Comparison of ENCODE assay signal across 10 cellular contexts in the genomic region with DNA sequence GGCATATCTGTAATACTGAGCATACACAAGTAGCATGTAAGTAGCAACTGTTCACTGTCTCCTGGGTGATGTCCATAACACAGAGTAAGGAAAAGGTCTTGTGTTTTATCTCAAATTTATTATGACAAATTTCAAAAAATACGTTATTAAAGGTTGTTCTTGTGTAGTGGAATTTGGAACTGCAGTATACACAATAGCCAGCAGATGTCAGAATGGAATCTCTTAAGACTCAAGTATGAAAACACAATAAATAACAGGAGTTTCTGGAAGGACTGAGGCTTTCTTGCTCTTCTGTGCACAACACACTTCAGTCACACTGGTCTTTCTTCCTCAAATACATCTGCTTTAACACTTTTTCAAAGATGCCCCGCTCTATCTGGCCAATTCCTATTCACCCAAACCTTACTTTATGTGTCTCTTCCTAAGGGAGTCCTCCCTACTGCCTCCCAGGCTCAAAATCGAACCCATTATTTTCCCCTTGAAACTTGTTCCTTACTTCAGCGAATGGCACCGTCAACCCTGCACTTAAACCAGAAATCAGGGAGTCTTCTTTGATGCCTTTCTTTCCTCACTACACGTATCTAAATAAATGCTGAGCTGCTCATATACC. TPM values are rescaled to one million over a fixed set of nuclear protein-coding genes. Genes with fewer than 3 reads are reported as not detected.
A peak's percentile ranks its signal among the peaks of the same experiment; 100 is the strongest.
DNase-seq lines count a peak whose midpoint lies in the region; ATAC-seq and TF ChIP-seq lines count a peak whose summit lies in the region.
"Had no signal": no experiment of that assay in that cellular context is flagged by ENCODE, and none has a peak within 500 bp of the region (broad histone marks: within the 10 kb centered on the region; RNA-seq: fewer than 3 reads in every experiment).

No MANE protein-coding gene starts in this region.

- H3K79me2 ChIP-seq in SU-DHL-6 (ENCODE audit: insufficient read depth, low read length): peaks cover 53% of the 10 kb centered on the region

- peak; percentile 3 for DNase-seq in DMS 273 treated with DMSO at 0.1 percent for 48 hours (lab: John Stamatoyannopoulos, UW)
- DNase-seq in HuH-7 (ENCODE audit: low spot score): peak; percentile 50
- peak; percentile 76 for DNase-seq in fibroblast of the conjunctiva (ENCODE audit: low read depth)
- DNase-seq in pons (ENCODE audit: low spot score): peak; percentile 85
- no peak for DNase-seq in omental fat pad (ENCODE audit: low spot score)
- DNase-seq: right cardiac atrium had no signal

- ATAC-seq in GM21528 (IDR thresholded peaks at IDR 0.05; ENCODE audit: low FRiP score, unreplicated experiment): no peak
- no peak for ATAC-seq in GM18858 (IDR thresholded peaks at IDR 0.05; ENCODE audit: unreplicated experiment)
- ATAC-seq in omental fat pad (ENCODE audit: low FRiP score): no peak

- H2AFZ ChIP-seq in SU-DHL-6 (ENCODE audit: low read depth, low read length, severe bottlenecking): no peak overlapping the region

- H3F3A ChIP-seq in SU-DHL-6 (ENCODE audit: insufficient read depth): peaks cover 57% of the 10 kb centered on the region

- peaks cover 7% of the 10 kb centered on the region; the same call in 1 of the 2 replicates for H4K20me1 ChIP-seq in SU-DHL-6 (ENCODE audit: low read depth, low read length)

- TF ChIP-seq CTCF in SU-DHL-6 (IDR thresholded peaks at IDR 0.05; ENCODE audit: insufficient read depth, low read length, poor library complexity, severe bottlenecking): peak; percentile 57
- TF ChIP-seq CTCF in omental fat pad (IDR thresholded peaks at IDR 0.05): no peak

- H3K27ac ChIP-seq in SU-DHL-6 (ENCODE audit: low read depth, low read length): no peak overlapping the region
- H3K27ac ChIP-seq: SJSA1 had no signal

- H3K9me2 ChIP-seq in SU-DHL-6 (replicated peaks; ENCODE audit: insufficient read depth, low read length): no peaks in the 10 kb centered on the region

- no peaks in the 10 kb centered on the region for H3K27me3 ChIP-seq in SU-DHL-6 (ENCODE audit: low read length)
- H3K27me3 ChIP-seq: SJSA1 had no signal

- no peak overlapping the region for H3K9ac ChIP-seq in SU-DHL-6 (ENCODE audit: low read length)

- H3K4me2 ChIP-seq in SU-DHL-6 (ENCODE audit: low read depth, low read length, poor library complexity, severe bottlenecking): no peak overlapping the region

- no peak overlapping the region for H3K4me3 ChIP-seq in SU-DHL-6 (ENCODE audit: insufficient read depth, low read length, poor library complexity, severe bottlenecking)
- H3K4me3 ChIP-seq: SJSA1 had no signal

- H3K9me3 ChIP-seq in SU-DHL-6 (ENCODE audit: insufficient read depth, low read length): no peaks in the 10 kb centered on the region
- H3K9me3 ChIP-seq: SJSA1 had no signal

- peaks cover 50% of the 10 kb centered on the region for H3K36me3 ChIP-seq in SU-DHL-6 (ENCODE audit: low read length)

RNA-seq across cellular contexts. Expression of a gene that starts 6.5 kb away (rescaled TPM):
- total RNA-seq in omental fat pad: 10 to 100 TPM in 2 of 4 donors, 1 to 10 TPM in 2; 7.3 to 16.2 (median 9.2) TPM

RNA-seq across cellular contexts. Expression of a gene that starts 9.7 kb away (rescaled TPM):
- 100 to 1,000 TPM in 1 of 4 donors, 10 to 100 TPM in 3; 91.1 to 151 (median 97.9) TPM for total RNA-seq in omental fat pad
